1 cellular context compared by ENCODE assay signal in the genomic region with DNA sequence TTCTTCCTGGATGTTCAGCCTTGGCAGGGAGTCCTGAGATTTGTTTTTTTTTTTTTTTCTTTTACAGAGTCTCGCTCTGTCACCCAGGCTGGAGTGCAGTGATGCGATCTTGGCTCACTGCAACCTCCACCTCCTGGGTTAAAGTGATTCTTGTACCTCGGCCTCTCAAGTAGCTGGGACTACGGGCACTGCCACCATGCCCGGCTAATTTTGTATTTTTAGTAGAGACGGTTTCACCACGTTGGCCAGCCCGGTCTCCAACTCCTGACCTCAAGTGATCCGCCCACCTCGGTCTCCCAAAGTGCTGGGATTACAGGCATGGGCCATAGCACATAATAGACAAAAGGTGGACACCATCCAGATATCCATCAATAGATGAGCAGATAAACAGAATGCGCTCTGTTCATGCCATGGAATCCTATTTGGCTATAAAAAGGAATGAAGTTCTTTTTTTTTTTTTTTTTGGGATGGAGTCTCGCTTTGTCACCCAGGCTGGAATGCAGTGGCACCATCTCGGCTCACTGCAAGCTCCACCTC. TPM values are rescaled to one million over a fixed set of nuclear protein-coding genes. Genes with fewer than 3 reads are reported as not detected.
"Had no signal": no experiment of that assay in that cellular context is flagged by ENCODE, and none has a peak within 500 bp of the region (broad histone marks: within the 10 kb centered on the region; RNA-seq: fewer than 3 reads in every experiment).

No MANE protein-coding gene starts in this region.

RNA-seq across cellular contexts. Expression of a gene that starts 10.3 kb away (rescaled TPM):
- total RNA-seq: mesenteric fat pad had no signal
